Comparison of ENCODE assay signal across 23 cellular contexts in genomic region chr3:28172748-28173147, GRCh38.
"Had no signal": no experiment of that assay in that cellular context is flagged by ENCODE, and none has a peak within 500 bp of the region (broad histone marks: within the 10 kb centered on the region; RNA-seq: fewer than 3 reads in every experiment).

No MANE protein-coding gene starts in this region.

- H3K27ac ChIP-seq: ascending aorta, cardiac muscle cell had no signal

- H3K4me3 ChIP-seq: ascending aorta, cardiac muscle cell had no signal

- ATAC-seq: PC-3 had no signal

- H3K9me3 Mint-ChIP-seq: activated B cell treated with CpG ODN at 0.5 μM for 24 hours had no signal

- H3K4me1 ChIP-seq: ascending aorta had no signal

- H3K4me3 Mint-ChIP-seq: activated B cell treated with CpG ODN at 0.5 μM for 24 hours; activated CD4-positive, alpha-beta memory T cell treated with anti-CD3 and anti-CD28 coated beads, Interleukin-2, amount 10 ng/mL, durations not matched to agents 7 days and 5 days; brain had no signal

- H3K27ac Mint-ChIP-seq: activated B cell treated with CpG ODN at 0.5 μM for 24 hours, brain, T-helper 17 cell had no signal

- H3K36me3 Mint-ChIP-seq: brain had no signal

- DNase-seq: activated B cell treated with CpG ODN at 0.5 μM for 24 hours; activated CD4-positive, alpha-beta memory T cell treated with anti-CD3 and anti-CD28 coated beads, Interleukin-2, amount 10 ng/mL, durations not matched to agents 7 days and 5 days; activated CD4-positive, alpha-beta T cell treated with anti-CD3 and anti-CD28 coated beads for 1 hour; activated CD4-positive, alpha-beta T cell treated with anti-CD3 and anti-CD28 coated beads, Interleukin-2, amount 50 U/mL, for 1 hour; activated CD8-positive, alpha-beta memory T cell treated with anti-CD3 and anti-CD28 coated beads, Interleukin-2, amount 50 U/mL, for 48 hours; activated naive CD4-positive, alpha-beta T cell treated with anti-CD3 and anti-CD28 coated beads, Interleukin-2, amount 50 U/mL, for 16 hours; activated T-cell treated with anti-CD3 and anti-CD28 coated beads, Interleukin-2, amount 50 U/mL, for 1 hour; amniotic stem cell; Karpas-422; NCI-H1092; NCI-H1417; NCI-H2107; NCI-H2171 treated with DMSO at 0.1 percent for 48 hours; NCI-H226; NCI-H69; PC-3; SHP77; T-helper 17 cell; T-helper 9 cell had no signal

- H3K27me3 Mint-ChIP-seq: activated B cell treated with CpG ODN at 0.5 μM for 24 hours; activated CD4-positive, alpha-beta memory T cell treated with anti-CD3 and anti-CD28 coated beads, Interleukin-2, amount 10 ng/mL, durations not matched to agents 7 days and 5 days; brain; T-helper 17 cell had no signal

- H3K27me3 ChIP-seq: ascending aorta, cardiac muscle cell had no signal

- H3K36me3 ChIP-seq: ascending aorta, cardiac muscle cell had no signal

- FAIRE-seq: RCC 7860 had no signal

- H3K9me3 ChIP-seq: ascending aorta had no signal
